In the genomic region with DNA sequence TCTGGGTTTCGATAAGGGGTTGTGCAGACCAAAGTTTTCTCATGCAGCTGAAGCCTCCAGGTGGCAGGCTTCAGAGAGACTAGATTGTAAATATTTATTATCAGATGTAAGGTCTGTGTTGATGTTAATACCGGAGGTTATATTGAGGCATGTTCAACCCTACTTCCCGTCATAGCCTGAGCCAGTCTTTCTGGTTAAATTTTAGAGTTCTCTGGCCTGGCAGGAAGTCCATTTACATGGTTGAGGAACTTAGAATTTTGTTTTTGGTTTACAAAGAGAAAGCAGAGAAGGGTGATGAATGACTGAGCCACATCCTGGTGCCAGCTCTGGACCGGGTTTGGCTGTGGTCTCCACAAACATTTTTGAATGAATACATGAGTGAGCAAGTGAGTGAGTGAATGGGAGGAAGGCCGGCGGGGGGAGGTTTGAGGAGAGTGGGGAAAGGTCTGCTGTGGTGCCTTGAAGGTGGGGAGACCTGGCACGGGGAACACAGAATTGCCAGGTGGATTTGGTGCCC, we compare ENCODE assay signal across 9 cellular contexts.
DNase-seq lines count a peak whose midpoint lies in the region; ATAC-seq and TF ChIP-seq lines count a peak whose summit lies in the region.
"Had no signal": no experiment of that assay in that cellular context is flagged by ENCODE, and none has a peak within 500 bp of the region (broad histone marks: within the 10 kb centered on the region; RNA-seq: fewer than 3 reads in every experiment).

No MANE protein-coding gene starts in this region.

- no peak overlapping the region for H3K4me3 ChIP-seq in tibial artery

- ATAC-seq in GM18870 (IDR thresholded peaks at IDR 0.05; ENCODE audit: unreplicated experiment) (peak; percentile 50), SK-N-SH treated with all-trans-retinoic acid at 6 μM for 48 hours (peak; percentile 32; the same call in 1 of the 3 replicates), HG02973 (IDR thresholded peaks at IDR 0.05; ENCODE audit: unreplicated experiment) (no peak), GM21526 (IDR thresholded peaks at IDR 0.05; ENCODE audit: low FRiP score, unreplicated experiment) (no peak), HG02610 (IDR thresholded peaks at IDR 0.05; ENCODE audit: unreplicated experiment) (no peak)
- ATAC-seq: HCT116 had no signal

- H3K27ac ChIP-seq in 22Rv1 (no peak overlapping the region), tibial artery (no peak overlapping the region)

- H3K9me3 ChIP-seq in tibial artery, result no peaks in the 10 kb centered on the region

- no peaks in the 10 kb centered on the region for H3K4me1 ChIP-seq in tibial artery

- intact Hi-C loops in tibial artery (cut with DNase I; ENCODE audit: low total_unique reads), result no loop called here

- H3K27me3 ChIP-seq in tibial artery, result no peaks in the 10 kb centered on the region

- H3K36me3 ChIP-seq in tibial artery, result no peaks in the 10 kb centered on the region

- DNase-seq in glomerular endothelial cell (ENCODE audit: extremely low read depth, low read depth, low spot score), result peak; percentile 3
- DNase-seq in tibial artery, result no peak

- TF ChIP-seq CTCF in 22Rv1 (IDR thresholded peaks at IDR 0.05) (peak; percentile 56), tibial artery (IDR thresholded peaks at IDR 0.05) (no peak)

TF ChIP-seq in SK-N-SH treated with all-trans-retinoic acid at 6 μM for 48 hours, 23 proteins besides CTCF, POLR2A, EP300 and RAD21:
- no peak for TF ChIP-seq RARB (CRISPR knock-in tag; IDR thresholded peaks at IDR 0.05)
- no peak for TF ChIP-seq TOX (CRISPR knock-in tag; IDR thresholded peaks at IDR 0.05; ENCODE audit: borderline replicate concordance)
- no peak for TF ChIP-seq ZFP30 (CRISPR knock-in tag; IDR thresholded peaks at IDR 0.05)
- no peak for TF ChIP-seq ZC3H10 (CRISPR knock-in tag; IDR thresholded peaks at IDR 0.05)
- TF ChIP-seq ZNF70 (CRISPR knock-in tag; IDR thresholded peaks at IDR 0.05), result no peak
- TF ChIP-seq SNAI2 (CRISPR knock-in tag; IDR thresholded peaks at IDR 0.05), result no peak
- TF ChIP-seq ZNF565 (CRISPR knock-in tag; conservative IDR thresholded peaks at IDR 0.05; ENCODE audit: low read depth), result no peak
- TF ChIP-seq PPARA (CRISPR knock-in tag; IDR thresholded peaks at IDR 0.05; ENCODE audit: borderline replicate concordance), result no peak
- no peak for TF ChIP-seq ARNTL (CRISPR knock-in tag; IDR thresholded peaks at IDR 0.05; ENCODE audit: borderline replicate concordance, low read depth)
- TF ChIP-seq ESRRG (CRISPR knock-in tag; IDR thresholded peaks at IDR 0.05), result no peak
- no peak for TF ChIP-seq GLIS3 (CRISPR knock-in tag; IDR thresholded peaks at IDR 0.05)
- no peak for TF ChIP-seq ZFP3 (CRISPR knock-in tag; IDR thresholded peaks at IDR 0.05)
- TF ChIP-seq, protein P1, sequence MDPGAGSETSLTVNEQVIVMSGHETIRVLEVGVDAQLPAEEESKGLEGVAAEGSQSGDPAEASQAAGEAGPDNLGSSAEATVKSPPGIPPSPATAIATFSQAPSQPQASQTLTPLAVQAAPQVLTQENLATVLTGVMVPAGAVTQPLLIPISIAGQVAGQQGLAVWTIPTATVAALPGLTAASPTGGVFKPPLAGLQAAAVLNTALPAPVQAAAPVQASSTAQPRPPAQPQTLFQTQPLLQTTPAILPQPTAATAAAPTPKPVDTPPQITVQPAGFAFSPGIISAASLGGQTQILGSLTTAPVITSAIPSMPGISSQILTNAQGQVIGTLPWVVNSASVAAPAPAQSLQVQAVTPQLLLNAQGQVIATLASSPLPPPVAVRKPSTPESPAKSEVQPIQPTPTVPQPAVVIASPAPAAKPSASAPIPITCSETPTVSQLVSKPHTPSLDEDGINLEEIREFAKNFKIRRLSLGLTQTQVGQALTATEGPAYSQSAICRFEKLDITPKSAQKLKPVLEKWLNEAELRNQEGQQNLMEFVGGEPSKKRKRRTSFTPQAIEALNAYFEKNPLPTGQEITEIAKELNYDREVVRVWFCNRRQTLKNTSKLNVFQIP (CRISPR knock-in tag; IDR thresholded peaks at IDR 0.05; ENCODE audit: borderline replicate concordance, low read depth), result no peak
- no peak for TF ChIP-seq OSR1 (CRISPR knock-in tag; IDR thresholded peaks at IDR 0.05)
- TF ChIP-seq ISL1 (CRISPR knock-in tag; IDR thresholded peaks at IDR 0.05), result no peak
- no peak for TF ChIP-seq BACH2 (CRISPR knock-in tag; IDR thresholded peaks at IDR 0.05; ENCODE audit: borderline replicate concordance)
- no peak for TF ChIP-seq TCF4 (CRISPR knock-in tag; IDR thresholded peaks at IDR 0.05; ENCODE audit: borderline replicate concordance)

Comparison
In these comparisons a context has a peak if more than half of its experiments do, and no peak if none do; other contexts are left out.
1. ATAC-seq: peak in GM18870 (single experiment) and SK-N-SH treated with all-trans-retinoic acid at 6 μM for 48 hours (single experiment); none in HG02973 (single experiment), GM21526 (single experiment) and HG02610 (single experiment).